Comparison of ENCODE assay signal across 32 cellular contexts in genomic region chr7:856444-857095, GRCh38.
"Had no signal": no experiment of that assay in that cellular context is flagged by ENCODE, and none has a peak within 500 bp of the region (broad histone marks: within the 10 kb centered on the region; RNA-seq: fewer than 3 reads in every experiment).

No MANE protein-coding gene starts in this region.

- H3K4me3 ChIP-seq: body of pancreas, breast epithelium, Peyer's patch had no signal

- H3K9me3 ChIP-seq: body of pancreas, breast epithelium, Peyer's patch had no signal

- ATAC-seq: activated CD8-positive, alpha-beta T cell treated with anti-CD3 and anti-CD28 coated beads, Interleukin-2, amount 10 ng/mL, durations not matched to agents 7 days and 5 days; PC-3 had no signal

- H3K27ac ChIP-seq: body of pancreas, breast epithelium, Peyer's patch, WERI-Rb-1 had no signal

- FAIRE-seq: astrocyte had no signal

- H3K27me3 Mint-ChIP-seq: activated naive CD4-positive, alpha-beta T cell treated with anti-CD3 and anti-CD28 coated beads, Interleukin-2, amount 50 U/mL, for 24 hours; activated naive CD8-positive, alpha-beta T cell treated with anti-CD3 and anti-CD28 coated beads, Interleukin-2, amount 10 ng/mL, durations not matched to agents 7 days and 5 days; activated T-cell treated with anti-CD3 and anti-CD28 coated beads, Interleukin-2, amount 50 U/mL, for 24 hours had no signal

- H3K9me3 Mint-ChIP-seq: activated naive CD4-positive, alpha-beta T cell treated with anti-CD3 and anti-CD28 coated beads, Interleukin-2, amount 50 U/mL, for 24 hours; activated naive CD8-positive, alpha-beta T cell treated with anti-CD3 and anti-CD28 coated beads, Interleukin-2, amount 10 ng/mL, durations not matched to agents 7 days and 5 days; activated T-cell treated with anti-CD3 and anti-CD28 coated beads, Interleukin-2, amount 50 U/mL, for 24 hours; activated T-helper 2 cell treated with anti-CD3 and anti-CD28 coated beads, Interferon-gamma antibody, Interleukin-2, Interleukin-4, amounts not matched to agents 10 μg/mL and 5 μg/mL and 100 μg/mL, durations not matched to agents 14 hours and 24 hours and 36 hours had no signal

- H3K4me1 Mint-ChIP-seq: activated naive CD4-positive, alpha-beta T cell treated with anti-CD3 and anti-CD28 coated beads, Interleukin-2, amount 50 U/mL, for 24 hours; activated naive CD8-positive, alpha-beta T cell treated with anti-CD3 and anti-CD28 coated beads, Interleukin-2, amount 10 ng/mL, durations not matched to agents 7 days and 5 days had no signal

- DNase-seq: activated CD4-positive, alpha-beta T cell treated with anti-CD3 and anti-CD28 coated beads for 1 hour; activated CD4-positive, alpha-beta T cell treated with anti-CD3 and anti-CD28 coated beads for 48 hours; activated CD4-positive, CD25-positive, alpha-beta regulatory T cell; activated CD8-positive, alpha-beta T cell treated with anti-CD3 and anti-CD28 coated beads, Interleukin-2, amount 10 ng/mL, durations not matched to agents 7 days and 5 days; activated gamma-delta T cell; activated naive CD4-positive, alpha-beta T cell treated with Interleukin-2 at 50 U/mL for 16 hours; activated naive CD8-positive, alpha-beta T cell treated with anti-CD3 and anti-CD28 coated beads, Interleukin-2, amount 10 ng/mL, durations not matched to agents 7 days and 5 days; activated T-cell treated with anti-CD3 and anti-CD28 coated beads, Interleukin-2, amount 50 U/mL, for 24 hours; body of pancreas; Karpas-422; KBM-7; NCI-H1105 treated with DMSO at 0.1 percent for 48 hours; NCI-H1436; NCI-H1694; NCI-H1930; NCI-H2081 treated with DMSO at 0.1 percent for 48 hours; NCI-H345; NCI-H526; NCI-H748 treated with DMSO at 0.1 percent for 48 hours; NK-92 treated with Interleukin-12 subunit alpha and Interleukin-12 subunit beta, amount 100 ng/mL, for 24 hours; PC-3; Peyer's patch; RPMI8226; SW 1271; T-helper 1 cell; T-helper 2 cell; T-helper 9 cell; WERI-Rb-1 had no signal

- H3K4me1 ChIP-seq: breast epithelium had no signal

- H3K27me3 ChIP-seq: body of pancreas, breast epithelium, Peyer's patch had no signal

- H3K27ac Mint-ChIP-seq: activated CD8-positive, alpha-beta T cell treated with anti-CD3 and anti-CD28 coated beads, Interleukin-2, amount 10 ng/mL, durations not matched to agents 7 days and 5 days; activated naive CD4-positive, alpha-beta T cell treated with anti-CD3 and anti-CD28 coated beads, Interleukin-2, amount 50 U/mL, for 24 hours; activated naive CD8-positive, alpha-beta T cell treated with anti-CD3 and anti-CD28 coated beads, Interleukin-2, amount 10 ng/mL, durations not matched to agents 7 days and 5 days; activated T-helper 2 cell treated with anti-CD3 and anti-CD28 coated beads, Interferon-gamma antibody, Interleukin-2, Interleukin-4, amounts not matched to agents 10 μg/mL and 5 μg/mL and 100 μg/mL, durations not matched to agents 14 hours and 24 hours and 36 hours had no signal

- H3K4me3 Mint-ChIP-seq: activated CD8-positive, alpha-beta T cell treated with anti-CD3 and anti-CD28 coated beads, Interleukin-2, amount 10 ng/mL, durations not matched to agents 7 days and 5 days; activated naive CD4-positive, alpha-beta T cell treated with anti-CD3 and anti-CD28 coated beads, Interleukin-2, amount 50 U/mL, for 24 hours; activated naive CD8-positive, alpha-beta T cell treated with anti-CD3 and anti-CD28 coated beads, Interleukin-2, amount 10 ng/mL, durations not matched to agents 7 days and 5 days; activated T-cell treated with anti-CD3 and anti-CD28 coated beads, Interleukin-2, amount 50 U/mL, for 24 hours had no signal
